Comparison of ENCODE assay signal across 26 cellular contexts in the genomic region with DNA sequence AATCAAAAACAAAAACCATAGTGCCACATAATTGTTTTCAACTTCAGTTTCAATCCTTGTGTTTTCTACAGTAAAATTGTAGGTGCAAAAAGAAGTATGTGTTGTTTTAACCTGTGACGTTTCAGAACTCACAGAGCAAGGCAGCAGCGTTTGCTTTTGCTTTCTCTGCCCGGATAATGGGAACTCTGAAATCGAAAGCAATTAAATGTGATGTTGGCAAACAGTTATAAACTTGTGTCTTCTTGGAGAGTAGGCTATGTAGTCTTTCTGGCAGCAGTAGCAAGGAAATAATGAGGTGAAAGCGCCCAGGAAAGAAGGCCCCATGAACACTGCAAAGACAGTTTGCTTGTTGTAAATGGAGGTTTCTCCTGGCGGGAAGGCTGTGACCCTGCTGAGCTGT. TPM values are rescaled to one million over a fixed set of nuclear protein-coding genes. Genes with fewer than 3 reads are reported as not detected.
DNase-seq lines count a peak whose midpoint lies in the region; ATAC-seq, FAIRE-seq and TF ChIP-seq lines count a peak whose summit lies in the region.
"Had no signal": no experiment of that assay in that cellular context is flagged by ENCODE, and none has a peak within 500 bp of the region (broad histone marks: within the 10 kb centered on the region; RNA-seq: fewer than 3 reads in every experiment).

No MANE protein-coding gene starts in this region.

- no peaks in the 10 kb centered on the region for H3K9me3 Mint-ChIP-seq in CD8-positive, alpha-beta T cell
- no peaks in the 10 kb centered on the region for H3K9me3 Mint-ChIP-seq in endothelial cell (ENCODE audit: unreplicated experiment)
- H3K9me3 Mint-ChIP-seq: IgD-negative memory B cell; stimulated activated naive CD8-positive, alpha-beta T cell treated with anti-CD3 and anti-CD28 coated beads, Interleukin-15, Interleukin-2, amounts not matched to agents 100 ng/mL and 50 ng/mL, for 24 hours had no signal

- no peak overlapping the region for H2AFZ ChIP-seq in fibroblast of lung (ENCODE audit: low read length)

- H3K4me3 Mint-ChIP-seq in CD8-positive, alpha-beta T cell = no peak overlapping the region
- no peak overlapping the region for H3K4me3 Mint-ChIP-seq in endothelial cell (ENCODE audit: unreplicated experiment)
- H3K4me3 Mint-ChIP-seq: activated naive CD8-positive, alpha-beta T cell; IgD-negative memory B cell; stimulated activated naive CD8-positive, alpha-beta T cell treated with anti-CD3 and anti-CD28 coated beads, Interleukin-15, Interleukin-2, amounts not matched to agents 100 ng/mL and 50 ng/mL, for 24 hours had no signal

- no peaks in the 10 kb centered on the region for H3K9me3 ChIP-seq in fibroblast of lung (ENCODE audit: control insufficient read depth, insufficient read depth, low read depth, low read length)
- no peaks in the 10 kb centered on the region for H3K9me3 ChIP-seq in prostate gland
- no peaks in the 10 kb centered on the region for H3K9me3 ChIP-seq in CD8-positive, alpha-beta T cell (ENCODE audit: low read length)
- no peaks in the 10 kb centered on the region for H3K9me3 ChIP-seq in upper lobe of left lung
- H3K9me3 ChIP-seq: BLaER1 treated with 17β-estradiol and CSF1 and Interleukin-3, amounts not matched to agents 10 nM and 100 nM; breast epithelium; Caco-2; lower lobe of right lung; thyroid gland had no signal

- ATAC-seq in CD8-positive, alpha-beta T cell = no peak
- ATAC-seq in upper lobe of left lung (ENCODE audit: low FRiP score in 2 of 2) = no peak
- ATAC-seq: lower lobe of right lung had no signal

- H3K4me2 ChIP-seq in fibroblast of lung (ENCODE audit: extremely low read depth, insufficient read depth, low read length) = peak overlapping the region; percentile 75
- H3K4me2 ChIP-seq: BLaER1 treated with 17β-estradiol and CSF1 and Interleukin-3, amounts not matched to agents 10 nM and 100 nM had no signal

- CTCF ChIA-PET in RWPE1 (lab: Yijun Ruan, JAX) = no interaction called here
- CTCF ChIA-PET in CD8-positive, alpha-beta T cell (lab: Charles Lee) = no interaction called here

- H3K4me1 ChIP-seq in fibroblast of lung (ENCODE audit: control insufficient read depth, extremely low read depth, insufficient read depth, low read length) (peaks cover 2% of the 10 kb centered on the region), prostate gland (replicated peaks) (peaks cover 6% of the 10 kb centered on the region), upper lobe of left lung (no peaks in the 10 kb centered on the region)
- H3K4me1 ChIP-seq in CD8-positive, alpha-beta T cell (ENCODE audit: insufficient read depth, low read length) = no peaks in the 10 kb centered on the region
- H3K4me1 ChIP-seq: BLaER1 treated with 17β-estradiol and CSF1 and Interleukin-3, amounts not matched to agents 10 nM and 100 nM; breast epithelium; lower lobe of right lung; thyroid gland had no signal

- no peak for TF ChIP-seq CTCF in RWPE1 (conservative IDR thresholded peaks at IDR 0.05; ENCODE audit: low read depth)
- TF ChIP-seq CTCF in fibroblast of lung (conservative IDR thresholded peaks at IDR 0.05 in 1 of 2, IDR thresholded peaks at IDR 0.05 in 1 of 2; ENCODE audit: low read depth in 1 of 2, low read length in 2 of 2) = no peak
- TF ChIP-seq CTCF in prostate gland (IDR thresholded peaks at IDR 0.05) = no peak
- no peak for TF ChIP-seq CTCF in CD8-positive, alpha-beta T cell (IDR thresholded peaks at IDR 0.05)
- no peak for TF ChIP-seq CTCF in upper lobe of left lung (IDR thresholded peaks at IDR 0.05)
- TF ChIP-seq CTCF in endothelial cell (IDR thresholded peaks at IDR 0.05; ENCODE audit: unreplicated experiment) = no peak

- H3K27ac ChIP-seq in RWPE1 (peak overlapping the region; percentile 21; the same call in 1 of the 2 replicates), fibroblast of lung (ENCODE audit: insufficient read depth, low read length) (no peak overlapping the region), prostate gland (peak overlapping the region; percentile 69 to 81), upper lobe of left lung (no peak overlapping the region)
- no peak overlapping the region for H3K27ac ChIP-seq in CD8-positive, alpha-beta T cell (ENCODE audit: low read depth, low read length)
- H3K27ac ChIP-seq: BLaER1 treated with 17β-estradiol and CSF1 and Interleukin-3, amounts not matched to agents 10 nM and 100 nM; breast epithelium; lower lobe of right lung; thyroid gland had no signal

- no peak for TF ChIP-seq EP300 in upper lobe of left lung (IDR thresholded peaks at IDR 0.05)

- DNase-seq in RWPE1 (ENCODE audit: low spot score) (no peak), fibroblast of lung (ENCODE audit: low read depth in 2 of 2) (peak in 1 of 2 donors; percentile 39), prostate gland (ENCODE audit: low spot score) (peak; percentile 46), GM19239 (ENCODE audit: insufficient read length, low spot score) (no peak), upper lobe of left lung (no peak), endothelial cell (ENCODE audit: low spot score) (no peak)
- DNase-seq in CD8-positive, alpha-beta T cell = no peak
- DNase-seq: activated CD4-positive, alpha-beta T cell treated with anti-CD3 and anti-CD28 coated beads for 48 hours; Caco-2; DMS53; foreskin melanocyte; HCEC 1CT; kidney glomerular epithelial cell; lower lobe of right lung; NCI-H1694; NCI-H510A; retina; stimulated activated CD4-positive, alpha-beta T cell treated with anti-CD3 and anti-CD28 coated beads, Interleukin-1b, Interleukin-23, amount 100 ng/mL, for 48 hours; T-helper 9 cell; thyroid gland had no signal

- H3K4me3 ChIP-seq in fibroblast of lung (replicated peaks in 1 of 4; ENCODE audit: control extremely low read depth in 1 of 4, insufficient read depth in 1 of 4, low read depth in 3 of 4, low read length in 4 of 4) (peak overlapping the region in 1 of 4 experiments; percentile 6), prostate gland (peak overlapping the region in 1 of 2 donors; percentile 14), upper lobe of left lung (no peak overlapping the region)
- H3K4me3 ChIP-seq in CD8-positive, alpha-beta T cell (ENCODE audit: low read depth, low read length) = no peak overlapping the region
- H3K4me3 ChIP-seq: BLaER1 treated with 17β-estradiol and CSF1 and Interleukin-3, amounts not matched to agents 10 nM and 100 nM; breast epithelium; lower lobe of right lung; thyroid gland had no signal

- no peaks in the 10 kb centered on the region for H3K27me3 ChIP-seq in fibroblast of lung (ENCODE audit: control insufficient read depth, insufficient read depth, low read length)
- H3K27me3 ChIP-seq in prostate gland (replicated peaks; ENCODE audit: insufficient read depth) = no peaks in the 10 kb centered on the region
- H3K27me3 ChIP-seq in CD8-positive, alpha-beta T cell (ENCODE audit: insufficient read depth, low read length) = no peaks in the 10 kb centered on the region
- no peaks in the 10 kb centered on the region for H3K27me3 ChIP-seq in upper lobe of left lung
- H3K27me3 ChIP-seq: BLaER1 treated with 17β-estradiol and CSF1 and Interleukin-3, amounts not matched to agents 10 nM and 100 nM; breast epithelium; thyroid gland had no signal

- POLR2A ChIA-PET in RWPE1 (lab: Yijun Ruan, JAX; ENCODE audit: low non-redundant PET) = no interaction called here
- POLR2A ChIA-PET in CD8-positive, alpha-beta T cell (lab: Charles Lee) = no interaction called here

- peaks cover 56% of the 10 kb centered on the region for H3K36me3 Mint-ChIP-seq in CD8-positive, alpha-beta T cell
- H3K36me3 Mint-ChIP-seq in endothelial cell (ENCODE audit: low read depth, unreplicated experiment) = peaks cover 16% of the 10 kb centered on the region

- H3K4me1 Mint-ChIP-seq in CD8-positive, alpha-beta T cell (ENCODE audit: low read depth) = no peaks in the 10 kb centered on the region
- H3K4me1 Mint-ChIP-seq in endothelial cell (ENCODE audit: unreplicated experiment) = no peaks in the 10 kb centered on the region
- H3K4me1 Mint-ChIP-seq: IgD-negative memory B cell had no signal

- H3K36me3 ChIP-seq in fibroblast of lung (ENCODE audit: control insufficient read depth, insufficient read depth, low read length) (peaks cover 7% of the 10 kb centered on the region), prostate gland (no peaks in the 10 kb centered on the region), upper lobe of left lung (peaks cover 0 to 20% (median 13%) of the 10 kb centered on the region in 4 donors)
- peaks cover 6% of the 10 kb centered on the region for H3K36me3 ChIP-seq in CD8-positive, alpha-beta T cell (ENCODE audit: insufficient read depth, low read length)
- H3K36me3 ChIP-seq: breast epithelium had no signal

- H3K79me2 ChIP-seq in fibroblast of lung (ENCODE audit: control insufficient read depth, insufficient read depth, low read length) = no peaks in the 10 kb centered on the region

- intact Hi-C loops in prostate gland (cut with DNase I) = loop anchor here (5.0 kb wide), 2 partner anchors 51 to 76 kb away; partner anchors contain the start of gene MAX
- intact Hi-C loops in CD8-positive, alpha-beta T cell (cut with DNase I, micrococcal nuclease) = no loop called here

- 27% methylated on average over 6 of the region's 6 CpGs for WGBS in prostate gland
- WGBS in upper lobe of left lung, 2 donors = 74 to 76% methylated on average over 6 of the region's 6 CpGs

- no peak overlapping the region for H3K27ac Mint-ChIP-seq in CD8-positive, alpha-beta T cell
- no peak overlapping the region for H3K27ac Mint-ChIP-seq in endothelial cell (ENCODE audit: unreplicated experiment)
- H3K27ac Mint-ChIP-seq: activated naive CD8-positive, alpha-beta T cell; IgD-negative memory B cell; stimulated activated naive CD8-positive, alpha-beta T cell treated with anti-CD3 and anti-CD28 coated beads, Interleukin-15, Interleukin-2, amounts not matched to agents 100 ng/mL and 50 ng/mL, for 24 hours had no signal

- no peak for FAIRE-seq in GM19239 (lab: Jason Lieb, UNC)
- FAIRE-seq: GM12892 had no signal

- no peaks in the 10 kb centered on the region for H3K27me3 Mint-ChIP-seq in CD8-positive, alpha-beta T cell (ENCODE audit: low read depth)
- H3K27me3 Mint-ChIP-seq in endothelial cell (ENCODE audit: unreplicated experiment) = no peaks in the 10 kb centered on the region
- H3K27me3 Mint-ChIP-seq: activated naive CD8-positive, alpha-beta T cell; IgD-negative memory B cell; stimulated activated naive CD8-positive, alpha-beta T cell treated with anti-CD3 and anti-CD28 coated beads, Interleukin-15, Interleukin-2, amounts not matched to agents 100 ng/mL and 50 ng/mL, for 24 hours had no signal

- TF ChIP-seq POLR2A in prostate gland (IDR thresholded peaks at IDR 0.05) = no peak
- no peak for TF ChIP-seq POLR2A in upper lobe of left lung (IDR thresholded peaks at IDR 0.05)

- H3K9ac ChIP-seq in fibroblast of lung (ENCODE audit: insufficient read depth, low read length) = no peak overlapping the region
- H3K9ac ChIP-seq: BLaER1 treated with 17β-estradiol and CSF1 and Interleukin-3, amounts not matched to agents 10 nM and 100 nM had no signal

- H4K20me1 ChIP-seq in fibroblast of lung (ENCODE audit: control insufficient read depth, extremely low read depth, insufficient read depth, low read length) = no peaks in the 10 kb centered on the region
- H4K20me1 ChIP-seq: BLaER1 treated with 17β-estradiol and CSF1 and Interleukin-3, amounts not matched to agents 10 nM and 100 nM had no signal

RNA-seq across cellular contexts. Expression of gene FNTB, which starts 39.1 kb away (rescaled TPM):
- total RNA-seq in fibroblast of lung (6.9 and 8.8 TPM in 2 replicates), prostate gland (10 to 100 TPM; 23.5 to 46.2 TPM), upper lobe of left lung (10 to 100 TPM in 5 of 6 donors, 1 to 10 TPM in 1; 9.5 to 30.1 (median 16.0) TPM), endothelial cell (ENCODE audit: unreplicated experiment) (16.9 TPM)
- polyA plus RNA-seq in fibroblast of lung = 13.2 and 13.9 TPM in 2 replicates
- 10.8 and 13.8 TPM in 2 replicates for polyA plus RNA-seq in fibroblast of lung (2012)
- 34.5 and 73.7 TPM in 2 replicates for polyA minus RNA-seq in fibroblast of lung (ENCODE audit: low replicate concordance)
- total RNA-seq in CD8-positive, alpha-beta T cell = 1 to 10 TPM; 6.3 to 7.7 TPM

RNA-seq across cellular contexts. Expression of gene RAB15, which starts 53.7 kb away (rescaled TPM):
- total RNA-seq in fibroblast of lung = 3.6 TPM in 2 replicates
- polyA plus RNA-seq in fibroblast of lung = 2.2 and 8.8 TPM in 2 replicates
- 2.6 and 8.7 TPM in 2 replicates for polyA plus RNA-seq in fibroblast of lung (2012)
- polyA minus RNA-seq in fibroblast of lung (ENCODE audit: low replicate concordance) = 1.9 and 9.3 TPM in 2 replicates
- total RNA-seq in prostate gland = 10 to 100 TPM; 10.1 to 17.5 TPM
- 1 to 10 TPM; 2.9 to 3.6 TPM for total RNA-seq in CD8-positive, alpha-beta T cell
- total RNA-seq in upper lobe of left lung = 10 to 100 TPM; 16.8 to 39.8 (median 22.8) TPM
- 20.9 TPM for total RNA-seq in endothelial cell (ENCODE audit: unreplicated experiment)

Comparison
In these comparisons a context has a peak if more than half of its experiments do, and no peak if none do; other contexts are left out.
1. H3K27ac ChIP-seq: peak in RWPE1 (single experiment) and prostate gland (2 of 2); none in fibroblast of lung (single experiment), CD8-positive, alpha-beta T cell (single experiment) and upper lobe of left lung (0 of 4).